In genomic region chr1:32817815-32818786, GRCh38 we compare ENCODE assay signal across 1 cellular context.
A peak's percentile ranks its signal among the peaks of the same experiment; 100 is the strongest.
TF ChIP-seq lines count a peak whose summit lies in the region.

No MANE protein-coding gene starts in this region.

TF ChIP-seq in HepG2, 621 proteins besides CTCF, POLR2A, EP300 and RAD21 (continued from another document and continues in another):
- TF ChIP-seq, protein P1, sequence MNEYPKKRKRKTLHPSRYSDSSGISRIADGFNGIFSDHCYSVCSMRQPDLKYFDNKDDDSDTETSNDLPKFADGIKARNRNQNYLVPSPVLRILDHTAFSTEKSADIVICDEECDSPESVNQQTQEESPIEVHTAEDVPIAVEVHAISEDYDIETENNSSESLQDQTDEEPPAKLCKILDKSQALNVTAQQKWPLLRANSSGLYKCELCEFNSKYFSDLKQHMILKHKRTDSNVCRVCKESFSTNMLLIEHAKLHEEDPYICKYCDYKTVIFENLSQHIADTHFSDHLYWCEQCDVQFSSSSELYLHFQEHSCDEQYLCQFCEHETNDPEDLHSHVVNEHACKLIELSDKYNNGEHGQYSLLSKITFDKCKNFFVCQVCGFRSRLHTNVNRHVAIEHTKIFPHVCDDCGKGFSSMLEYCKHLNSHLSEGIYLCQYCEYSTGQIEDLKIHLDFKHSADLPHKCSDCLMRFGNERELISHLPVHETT (CRISPR knock-in tag; conservative IDR thresholded peaks at IDR 0.05): 0 out of 2 replicates have a peak, but pooled peaks have one; percentile 12
- TF ChIP-seq ZNF557 (CRISPR knock-in tag; IDR thresholded peaks at IDR 0.05) (0 out of 2 replicates have a peak, but pooled peaks have one; percentile 45), TCF7L2 (IDR thresholded peaks at IDR 0.05; ENCODE audit: low read depth, low read length) (no peak), PITX1 (CRISPR knock-in tag; IDR thresholded peaks at IDR 0.05) (peak; percentile 28; the same call in 1 of the 2 replicates), RBFOX2 (IDR thresholded peaks at IDR 0.05; ENCODE audit: low read depth, low read length) (peak; percentile 45), CENPBD1 (CRISPR knock-in tag; IDR thresholded peaks at IDR 0.05; ENCODE audit: borderline replicate concordance, low read depth) (no peak), ZNF616 (CRISPR knock-in tag; IDR thresholded peaks at IDR 0.05; ENCODE audit: low read depth) (no peak), ZNF570 (CRISPR knock-in tag; IDR thresholded peaks at IDR 0.05; ENCODE audit: borderline replicate concordance) (no peak), SNAI1 (CRISPR knock-in tag; IDR thresholded peaks at IDR 0.05; ENCODE audit: borderline replicate concordance) (no peak), KLF6 (CRISPR knock-in tag; IDR thresholded peaks at IDR 0.05) (no peak), KDM4B (CRISPR knock-in tag; IDR thresholded peaks at IDR 0.05) (no peak), ARNT (IDR thresholded peaks at IDR 0.05) (no peak), MLLT10 (CRISPR knock-in tag; IDR thresholded peaks at IDR 0.05) (no peak), SP4 (CRISPR knock-in tag; IDR thresholded peaks at IDR 0.05) (no peak), NFE2 (CRISPR knock-in tag; IDR thresholded peaks at IDR 0.05) (no peak), HMGXB4 (CRISPR knock-in tag; IDR thresholded peaks at IDR 0.05; ENCODE audit: borderline replicate concordance in 1 of 2, low read depth in 1 of 2) (peak; percentile 38 to 65; a peak in 3 of 4 replicates), DNMT1 (CRISPR knock-in tag; IDR thresholded peaks at IDR 0.05) (no peak), ZNF607 (CRISPR knock-in tag; IDR thresholded peaks at IDR 0.05; ENCODE audit: borderline replicate concordance) (peak; percentile 57; the same call in 1 of the 2 replicates), CC2D1A (CRISPR knock-in tag; IDR thresholded peaks at IDR 0.05) (no peak), ZMYM3 (CRISPR knock-in tag; IDR thresholded peaks at IDR 0.05) (no peak), POLR2AphosphoS2 (IDR thresholded peaks at IDR 0.05; ENCODE audit: low read depth, low read length) (no peak), JUND (CRISPR knock-in tag; IDR thresholded peaks at IDR 0.05) (no peak), TFDP1 (CRISPR knock-in tag; IDR thresholded peaks at IDR 0.05; ENCODE audit: borderline replicate concordance) (peak; percentile 78; the same call in 1 of the 2 replicates), KDM1A (CRISPR knock-in tag; IDR thresholded peaks at IDR 0.05) (no peak), SAP130 (CRISPR knock-in tag; IDR thresholded peaks at IDR 0.05; ENCODE audit: low read depth) (peak; percentile 61), ZNF547 (CRISPR knock-in tag; IDR thresholded peaks at IDR 0.05) (no peak; the same call in none of the 2 replicates), ZNF136 (CRISPR knock-in tag; IDR thresholded peaks at IDR 0.05; ENCODE audit: low read depth) (no peak), PRPF4 (IDR thresholded peaks at IDR 0.05; ENCODE audit: low read depth, low read length, poor library complexity, severe bottlenecking) (peak; percentile 60), ZNF713 (CRISPR knock-in tag; IDR thresholded peaks at IDR 0.05) (no peak), GMEB2 (CRISPR knock-in tag; IDR thresholded peaks at IDR 0.05; ENCODE audit: low read depth) (no peak), ZKSCAN1 (IDR thresholded peaks at IDR 0.05; ENCODE audit: low read length) (no peak), ZNF761 (CRISPR knock-in tag; conservative IDR thresholded peaks at IDR 0.05) (no peak), HNF4G (IDR thresholded peaks at IDR 0.05; ENCODE audit: borderline replicate concordance, low read depth, low read length) (no peak; the same call in 1 of the 2 replicates), HNF4G (CRISPR knock-in tag; IDR thresholded peaks at IDR 0.05; ENCODE audit: borderline replicate concordance, low read depth) (no peak), MED13 (CRISPR knock-in tag; IDR thresholded peaks at IDR 0.05) (peak; percentile 38; the same call in 1 of the 2 replicates), BRCA1 (CRISPR knock-in tag; IDR thresholded peaks at IDR 0.05) (no peak), SP1 (IDR thresholded peaks at IDR 0.05) (no peak), SP1 (CRISPR knock-in tag; IDR thresholded peaks at IDR 0.05) (0 out of 2 replicates have a peak, but pooled peaks have one; percentile 4), ZNF605 (CRISPR knock-in tag; IDR thresholded peaks at IDR 0.05) (peak; percentile 1; the same call in 1 of the 2 replicates), ESRRA (CRISPR knock-in tag; IDR thresholded peaks at IDR 0.05; ENCODE audit: low read depth) (peak; percentile 62; the same call in 1 of the 2 replicates), KLF9 (CRISPR knock-in tag; IDR thresholded peaks at IDR 0.05; ENCODE audit: low read depth) (no peak), AHR (CRISPR knock-in tag; IDR thresholded peaks at IDR 0.05) (0 out of 2 replicates have a peak, but pooled peaks have one; percentile 10), ZNF335 (CRISPR knock-in tag; IDR thresholded peaks at IDR 0.05) (no peak), ZNF747 (CRISPR knock-in tag; IDR thresholded peaks at IDR 0.05; ENCODE audit: borderline replicate concordance) (no peak), ZNF549 (CRISPR knock-in tag; IDR thresholded peaks at IDR 0.05) (no peak), ZNF343 (CRISPR knock-in tag; IDR thresholded peaks at IDR 0.05) (peak; percentile 16; the same call in 1 of the 2 replicates)
- TF ChIP-seq, protein P2, sequence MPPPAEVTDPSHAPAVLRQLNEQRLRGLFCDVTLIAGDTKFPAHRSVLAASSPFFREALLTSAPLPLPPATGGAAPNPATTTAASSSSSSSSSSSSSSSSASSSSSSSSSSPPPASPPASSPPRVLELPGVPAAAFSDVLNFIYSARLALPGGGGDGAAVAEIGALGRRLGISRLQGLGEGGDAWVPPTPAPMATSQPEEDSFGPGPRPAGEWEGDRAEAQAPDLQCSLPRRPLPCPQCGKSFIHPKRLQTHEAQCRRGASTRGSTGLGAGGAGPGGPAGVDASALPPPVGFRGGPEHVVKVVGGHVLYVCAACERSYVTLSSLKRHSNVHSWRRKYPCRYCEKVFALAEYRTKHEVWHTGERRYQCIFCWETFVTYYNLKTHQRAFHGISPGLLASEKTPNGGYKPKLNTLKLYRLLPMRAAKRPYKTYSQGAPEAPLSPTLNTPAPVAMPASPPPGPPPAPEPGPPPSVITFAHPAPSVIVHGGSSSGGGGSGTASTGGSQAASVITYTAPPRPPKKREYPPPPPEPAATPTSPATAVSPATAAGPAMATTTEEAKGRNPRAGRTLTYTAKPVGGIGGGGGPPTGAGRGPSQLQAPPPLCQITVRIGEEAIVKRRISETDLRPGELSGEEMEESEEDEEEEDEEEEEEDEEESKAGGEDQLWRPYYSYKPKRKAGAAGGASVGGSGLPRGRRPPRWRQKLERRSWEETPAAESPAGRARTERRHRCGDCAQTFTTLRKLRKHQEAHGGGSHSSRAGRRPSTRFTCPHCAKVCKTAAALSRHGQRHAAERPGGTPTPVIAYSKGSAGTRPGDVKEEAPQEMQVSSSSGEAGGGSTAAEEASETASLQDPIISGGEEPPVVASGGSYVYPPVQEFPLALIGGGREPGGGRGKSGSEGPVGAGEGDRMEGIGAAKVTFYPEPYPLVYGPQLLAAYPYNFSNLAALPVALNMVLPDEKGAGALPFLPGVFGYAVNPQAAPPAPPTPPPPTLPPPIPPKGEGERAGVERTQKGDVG (CRISPR knock-in tag; IDR thresholded peaks at IDR 0.05; ENCODE audit: borderline replicate concordance): no peak
- TF ChIP-seq, protein P3, sequence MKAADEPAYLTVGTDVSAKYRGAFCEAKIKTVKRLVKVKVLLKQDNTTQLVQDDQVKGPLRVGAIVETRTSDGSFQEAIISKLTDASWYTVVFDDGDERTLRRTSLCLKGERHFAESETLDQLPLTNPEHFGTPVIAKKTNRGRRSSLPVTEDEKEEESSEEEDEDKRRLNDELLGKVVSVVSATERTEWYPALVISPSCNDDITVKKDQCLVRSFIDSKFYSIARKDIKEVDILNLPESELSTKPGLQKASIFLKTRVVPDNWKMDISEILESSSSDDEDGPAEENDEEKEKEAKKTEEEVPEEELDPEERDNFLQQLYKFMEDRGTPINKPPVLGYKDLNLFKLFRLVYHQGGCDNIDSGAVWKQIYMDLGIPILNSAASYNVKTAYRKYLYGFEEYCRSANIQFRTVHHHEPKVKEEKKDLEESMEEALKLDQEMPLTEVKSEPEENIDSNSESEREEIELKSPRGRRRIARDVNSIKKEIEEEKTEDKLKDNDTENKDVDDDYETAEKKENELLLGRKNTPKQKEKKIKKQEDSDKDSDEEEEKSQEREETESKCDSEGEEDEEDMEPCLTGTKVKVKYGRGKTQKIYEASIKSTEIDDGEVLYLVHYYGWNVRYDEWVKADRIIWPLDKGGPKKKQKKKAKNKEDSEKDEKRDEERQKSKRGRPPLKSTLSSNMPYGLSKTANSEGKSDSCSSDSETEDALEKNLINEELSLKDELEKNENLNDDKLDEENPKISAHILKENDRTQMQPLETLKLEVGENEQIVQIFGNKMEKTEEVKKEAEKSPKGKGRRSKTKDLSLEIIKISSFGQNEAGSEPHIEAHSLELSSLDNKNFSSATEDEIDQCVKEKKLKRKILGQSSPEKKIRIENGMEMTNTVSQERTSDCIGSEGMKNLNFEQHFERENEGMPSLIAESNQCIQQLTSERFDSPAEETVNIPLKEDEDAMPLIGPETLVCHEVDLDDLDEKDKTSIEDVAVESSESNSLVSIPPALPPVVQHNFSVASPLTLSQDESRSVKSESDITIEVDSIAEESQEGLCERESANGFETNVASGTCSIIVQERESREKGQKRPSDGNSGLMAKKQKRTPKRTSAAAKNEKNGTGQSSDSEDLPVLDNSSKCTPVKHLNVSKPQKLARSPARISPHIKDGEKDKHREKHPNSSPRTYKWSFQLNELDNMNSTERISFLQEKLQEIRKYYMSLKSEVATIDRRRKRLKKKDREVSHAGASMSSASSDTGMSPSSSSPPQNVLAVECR (CRISPR knock-in tag; IDR thresholded peaks at IDR 0.05; ENCODE audit: borderline replicate concordance): peak; percentile 7; the same call in 1 of the 2 replicates
- TF ChIP-seq, protein P4, sequence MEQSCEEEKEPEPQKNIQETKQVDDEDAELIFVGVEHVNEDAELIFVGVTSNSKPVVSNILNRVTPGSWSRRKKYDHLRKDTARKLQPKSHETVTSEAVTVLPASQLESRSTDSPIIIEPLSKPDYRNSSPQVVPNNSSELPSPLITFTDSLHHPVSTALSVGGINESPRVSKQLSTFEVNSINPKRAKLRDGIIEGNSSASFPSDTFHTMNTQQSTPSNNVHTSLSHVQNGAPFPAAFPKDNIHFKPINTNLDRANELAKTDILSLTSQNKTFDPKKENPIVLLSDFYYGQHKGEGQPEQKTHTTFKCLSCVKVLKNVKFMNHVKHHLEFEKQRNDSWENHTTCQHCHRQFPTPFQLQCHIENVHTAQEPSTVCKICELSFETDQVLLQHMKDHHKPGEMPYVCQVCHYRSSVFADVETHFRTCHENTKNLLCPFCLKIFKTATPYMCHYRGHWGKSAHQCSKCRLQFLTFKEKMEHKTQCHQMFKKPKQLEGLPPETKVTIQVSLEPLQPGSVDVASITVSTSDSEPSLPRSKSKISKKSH (CRISPR knock-in tag; IDR thresholded peaks at IDR 0.05; ENCODE audit: borderline replicate concordance): no peak; the same call in 1 of the 2 replicates
- TF ChIP-seq, protein P5, sequence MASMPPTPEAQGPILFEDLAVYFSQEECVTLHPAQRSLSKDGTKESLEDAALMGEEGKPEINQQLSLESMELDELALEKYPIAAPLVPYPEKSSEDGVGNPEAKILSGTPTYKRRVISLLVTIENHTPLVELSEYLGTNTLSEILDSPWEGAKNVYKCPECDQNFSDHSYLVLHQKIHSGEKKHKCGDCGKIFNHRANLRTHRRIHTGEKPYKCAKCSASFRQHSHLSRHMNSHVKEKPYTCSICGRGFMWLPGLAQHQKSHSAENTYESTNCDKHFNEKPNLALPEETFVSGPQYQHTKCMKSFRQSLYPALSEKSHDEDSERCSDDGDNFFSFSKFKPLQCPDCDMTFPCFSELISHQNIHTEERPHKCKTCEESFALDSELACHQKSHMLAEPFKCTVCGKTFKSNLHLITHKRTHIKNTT (CRISPR knock-in tag; IDR thresholded peaks at IDR 0.05): no peak
